In genomic region chr17:82224666-82225065, GRCh38 we compare ENCODE assay signal across 33 cellular contexts.
"Had no signal": no experiment of that assay in that cellular context is flagged by ENCODE, and none has a peak within 500 bp of the region (broad histone marks: within the 10 kb centered on the region; RNA-seq: fewer than 3 reads in every experiment).

No MANE protein-coding gene starts in this region.

- DNase-seq: activated B cell treated with CpG ODN at 0.5 μM for 24 hours; activated CD4-positive, alpha-beta T cell treated with anti-CD3 and anti-CD28 coated beads for 4 hours; activated CD4-positive, alpha-beta T cell treated with anti-CD3 and anti-CD28 coated beads, Interleukin-2, amount 50 U/mL, for 4 hours; activated CD4-positive, CD25-positive, alpha-beta regulatory T cell treated with anti-CD3 and anti-CD28 coated beads, Interleukin-2, amount 50 U/mL, for 72 hours; activated CD8-positive, alpha-beta T cell treated with anti-CD3 and anti-CD28 coated beads for 36 hours; activated effector memory CD4-positive, alpha-beta T cell treated with anti-CD3 and anti-CD28 coated beads, Interleukin-2, amount 50 U/mL, for 16 hours; activated naive CD4-positive, alpha-beta T cell; activated naive CD4-positive, alpha-beta T cell treated with anti-CD3 and anti-CD28 coated beads, Interleukin-2, amount 50 U/mL, for 16 hours; activated naive CD8-positive, alpha-beta T cell treated with anti-CD3 and anti-CD28 coated beads for 36 hours; activated T-cell treated with anti-CD3 and anti-CD28 coated beads, Interleukin-2, amount 50 U/mL, for 1 hour; activated T-cell treated with anti-CD3 and anti-CD28 coated beads, Interleukin-2, amount 50 U/mL, for 72 hours; amniotic stem cell; Karpas-422; KBM-7; MG63; NCI-H1048; NCI-H1105 treated with DMSO at 0.1 percent for 48 hours; NCI-H1436; NCI-H1694 treated with DMSO at 0.1 percent for 48 hours; NCI-H2029; NCI-H345; NCI-H524 treated with DMSO at 0.1 percent for 48 hours; NK-92 treated with Interleukin-12 subunit alpha and Interleukin-12 subunit beta, amount 100 ng/mL, for 24 hours; PC-3; Peyer's patch; RPMI8226; SW 1271; T-helper 1 cell; T-helper 2 cell; T-helper 9 cell had no signal

- H3K4me3 Mint-ChIP-seq: activated B cell treated with CpG ODN at 0.5 μM for 24 hours; activated CD8-positive, alpha-beta T cell treated with anti-CD3 and anti-CD28 coated beads for 36 hours; activated naive CD8-positive, alpha-beta T cell treated with anti-CD3 and anti-CD28 coated beads for 36 hours; activated T-cell treated with anti-CD3 and anti-CD28 coated beads, Interleukin-2, amount 50 U/mL, for 72 hours; activated T-helper 17 cell treated with anti-CD3 and anti-CD28 coated beads, Interleukin-2, amount 50 U/mL, for 72 hours had no signal

- H3K9me3 Mint-ChIP-seq: activated B cell treated with CpG ODN at 0.5 μM for 24 hours; activated CD8-positive, alpha-beta T cell treated with anti-CD3 and anti-CD28 coated beads for 36 hours; activated naive CD8-positive, alpha-beta T cell treated with anti-CD3 and anti-CD28 coated beads for 36 hours; activated T-cell treated with anti-CD3 and anti-CD28 coated beads, Interleukin-2, amount 50 U/mL, for 72 hours; activated T-helper 17 cell treated with anti-CD3 and anti-CD28 coated beads, Interleukin-2, amount 50 U/mL, for 72 hours had no signal

- H3K27me3 Mint-ChIP-seq: activated B cell treated with CpG ODN at 0.5 μM for 24 hours; activated CD8-positive, alpha-beta T cell treated with anti-CD3 and anti-CD28 coated beads for 36 hours; activated naive CD8-positive, alpha-beta T cell treated with anti-CD3 and anti-CD28 coated beads for 36 hours; activated T-helper 17 cell treated with anti-CD3 and anti-CD28 coated beads, Interleukin-2, amount 50 U/mL, for 72 hours had no signal

- H3K27ac Mint-ChIP-seq: activated B cell treated with CpG ODN at 0.5 μM for 24 hours; activated CD8-positive, alpha-beta T cell treated with anti-CD3 and anti-CD28 coated beads for 36 hours; activated naive CD8-positive, alpha-beta T cell treated with anti-CD3 and anti-CD28 coated beads for 36 hours; activated T-cell treated with anti-CD3 and anti-CD28 coated beads, Interleukin-2, amount 50 U/mL, for 72 hours; activated T-helper 17 cell treated with anti-CD3 and anti-CD28 coated beads, Interleukin-2, amount 50 U/mL, for 72 hours had no signal

- H3K27me3 ChIP-seq: ascending aorta, MG63, Peyer's patch had no signal

- H3K4me1 Mint-ChIP-seq: activated T-helper 17 cell treated with anti-CD3 and anti-CD28 coated beads, Interleukin-2, amount 50 U/mL, for 72 hours had no signal

- ATAC-seq: activated CD8-positive, alpha-beta T cell treated with anti-CD3 and anti-CD28 coated beads for 36 hours; activated T-cell treated with anti-CD3 and anti-CD28 coated beads, Interleukin-2, amount 50 U/mL, for 72 hours; activated T-helper 17 cell treated with anti-CD3 and anti-CD28 coated beads, Interleukin-2, amount 50 U/mL, for 72 hours; PC-3 had no signal

- H3K36me3 ChIP-seq: ascending aorta, Peyer's patch had no signal

- H3K27ac ChIP-seq: ascending aorta, Peyer's patch, VCaP had no signal

- H3K4me3 ChIP-seq: ascending aorta, MG63, Peyer's patch had no signal

- H3K9me3 ChIP-seq: ascending aorta, MG63, Peyer's patch had no signal
